ENCODE assay signal across 10 cellular contexts in genomic region chr6:118783931-118784528, GRCh38.
DNase-seq lines count a peak whose midpoint lies in the region; ATAC-seq and TF ChIP-seq lines count a peak whose summit lies in the region.
"Had no signal": no experiment of that assay in that cellular context is flagged by ENCODE, and none has a peak within 500 bp of the region (broad histone marks: within the 10 kb centered on the region; RNA-seq: fewer than 3 reads in every experiment).

No MANE protein-coding gene starts in this region.

- peak overlapping the region; percentile 57 for H3K4me2 ChIP-seq in neural cell (ENCODE audit: low read length)

- no peaks in the 10 kb centered on the region for H3K9me2 ChIP-seq in neural cell (ENCODE audit: insufficient read depth, low read length)

- ATAC-seq in stimulated activated memory B cell treated with anti-CD40 and anti-IgM and Interleukin-4, amounts not matched to agents 10 μg/mL and 1 μg/mL and 100 μg/mL, for 72 hours: no peak

- TF ChIP-seq CTCF in neural cell (IDR thresholded peaks at IDR 0.05; ENCODE audit: poor library complexity, severe bottlenecking) (no peak), nephron progenitor cell (IDR thresholded peaks at IDR 0.05) (no peak)

- H3K27me3 Mint-ChIP-seq in nephron progenitor cell (ENCODE audit: low read depth, poor library complexity): peaks cover 4% of the 10 kb centered on the region
- no peaks in the 10 kb centered on the region for H3K27me3 Mint-ChIP-seq in stimulated activated memory B cell treated with anti-CD40 and anti-IgM and Interleukin-4, amounts not matched to agents 10 μg/mL and 1 μg/mL and 100 μg/mL, for 72 hours

- no peaks in the 10 kb centered on the region for H3F3A ChIP-seq in neural cell (ENCODE audit: insufficient read depth, low read length, poor library complexity, severe bottlenecking)

- H3K27ac Mint-ChIP-seq in nephron progenitor cell: no peak overlapping the region
- H3K27ac Mint-ChIP-seq in stimulated activated memory B cell treated with anti-CD40 and anti-IgM and Interleukin-4, amounts not matched to agents 10 μg/mL and 1 μg/mL and 100 μg/mL, for 72 hours: no peak overlapping the region

- no peaks in the 10 kb centered on the region for H3K36me3 ChIP-seq in neural cell (ENCODE audit: insufficient read depth, low read length)

- no peak for TF ChIP-seq EP300 in neural cell (conservative IDR thresholded peaks at IDR 0.05; ENCODE audit: poor library complexity, severe bottlenecking)

- no peaks in the 10 kb centered on the region for H4K20me1 ChIP-seq in neural cell (ENCODE audit: insufficient read depth)

- H3K4me3 ChIP-seq in neural cell (ENCODE audit: low read length): peak overlapping the region; percentile 41

- H3K27ac ChIP-seq in neural cell (ENCODE audit: low read length): peak overlapping the region; percentile 91

- peak overlapping the region; percentile 42 for H2AFZ ChIP-seq in neural cell (ENCODE audit: low read depth, low read length)

- no peaks in the 10 kb centered on the region for H3K27me3 ChIP-seq in neural cell (ENCODE audit: insufficient read depth, low read depth, low read length)

- no peaks in the 10 kb centered on the region for H3K9me3 ChIP-seq in neural cell (ENCODE audit: low read length)

- TF ChIP-seq RAD21 in neural cell (conservative IDR thresholded peaks at IDR 0.05): no peak

- in situ Hi-C loops in G401 (cut with HindIII; ENCODE audit: low sequenced_read_pairs): no loop called here

- peak overlapping the region; percentile 61 for H3K9ac ChIP-seq in neural cell (ENCODE audit: low read length)

- H3K9me3 Mint-ChIP-seq in nephron progenitor cell: no peaks in the 10 kb centered on the region
- no peaks in the 10 kb centered on the region for H3K9me3 Mint-ChIP-seq in stimulated activated memory B cell treated with anti-CD40 and anti-IgM and Interleukin-4, amounts not matched to agents 10 μg/mL and 1 μg/mL and 100 μg/mL, for 72 hours

- peaks cover 15% of the 10 kb centered on the region for H3K4me1 Mint-ChIP-seq in nephron progenitor cell
- H3K4me1 Mint-ChIP-seq in stimulated activated memory B cell treated with anti-CD40 and anti-IgM and Interleukin-4, amounts not matched to agents 10 μg/mL and 1 μg/mL and 100 μg/mL, for 72 hours: peaks cover 35% of the 10 kb centered on the region

- DNase-seq in G401 (ENCODE audit: low spot score): peak; percentile 79
- DNase-seq in NCI-H526 treated with DMSO at 0.1 percent for 48 hours (lab: John Stamatoyannopoulos, UW): peak; percentile 93
- DNase-seq in dermis microvascular lymphatic vessel endothelial cell (ENCODE audit: low read depth in 2 of 2): peak; percentile 16 to 82
- no peak for DNase-seq in pons (ENCODE audit: low spot score)
- DNase-seq in nephron progenitor cell: no peak
- DNase-seq: activated effector memory CD4-positive, alpha-beta T cell treated with Interleukin-2 at 50 U/mL for 16 hours; amniotic stem cell; NCI-H1105 treated with DMSO at 0.1 percent for 48 hours had no signal

- H3K36me3 Mint-ChIP-seq in nephron progenitor cell (ENCODE audit: low read depth): no peaks in the 10 kb centered on the region
- H3K36me3 Mint-ChIP-seq in stimulated activated memory B cell treated with anti-CD40 and anti-IgM and Interleukin-4, amounts not matched to agents 10 μg/mL and 1 μg/mL and 100 μg/mL, for 72 hours: no peaks in the 10 kb centered on the region

- no peak overlapping the region for H3K4me3 Mint-ChIP-seq in nephron progenitor cell
- H3K4me3 Mint-ChIP-seq in stimulated activated memory B cell treated with anti-CD40 and anti-IgM and Interleukin-4, amounts not matched to agents 10 μg/mL and 1 μg/mL and 100 μg/mL, for 72 hours: no peak overlapping the region

- H3K79me2 ChIP-seq in neural cell (replicated peaks; ENCODE audit: insufficient read depth, low read length): no peaks in the 10 kb centered on the region

TF ChIP-seq in neural cell, 6 proteins besides CTCF, POLR2A, EP300 and RAD21:
- TF ChIP-seq REST (IDR thresholded peaks at IDR 0.05; ENCODE audit: borderline replicate concordance): peak; percentile 17
- TF ChIP-seq TAF1 (IDR thresholded peaks at IDR 0.05; ENCODE audit: low read depth): no peak

Comparison
In these comparisons a context has a peak if more than half of its experiments do, and no peak if none do; other contexts are left out.
1. DNase-seq: peak in G401 (single experiment), NCI-H526 treated with DMSO at 0.1 percent for 48 hours (single experiment) and dermis microvascular lymphatic vessel endothelial cell (2 of 2); none in pons (single experiment) and nephron progenitor cell (single experiment).